ENCODE assay signal across 2 cellular contexts in the genomic region with DNA sequence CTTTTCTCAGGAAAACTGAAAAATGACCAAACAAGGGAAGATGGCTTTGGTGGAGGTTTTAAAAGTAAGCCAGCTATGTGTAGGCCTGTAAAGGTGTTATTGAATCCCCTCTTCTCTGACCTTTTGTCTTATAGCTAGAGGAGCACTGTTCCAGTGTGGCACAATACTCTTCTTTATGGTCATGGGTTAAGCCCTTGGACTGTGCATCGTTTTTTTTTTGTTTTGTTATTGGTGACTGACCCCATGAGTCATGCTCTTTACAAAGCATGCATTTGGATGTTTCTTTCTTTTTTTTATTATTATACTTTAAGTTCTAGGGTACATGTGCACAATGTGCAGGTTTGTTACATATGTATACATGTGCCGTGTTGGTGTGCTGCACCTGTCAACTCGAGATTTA.
TF ChIP-seq lines count a peak whose summit lies in the region.

No MANE protein-coding gene starts in this region.

TF ChIP-seq in HepG2, 621 proteins besides CTCF, POLR2A, EP300 and RAD21:
- TF ChIP-seq ZNF180 (CRISPR knock-in tag; IDR thresholded peaks at IDR 0.05; ENCODE audit: borderline replicate concordance, low read depth) (no peak), ZNF230 (CRISPR knock-in tag; IDR thresholded peaks at IDR 0.05) (no peak), ZNF550 (CRISPR knock-in tag; IDR thresholded peaks at IDR 0.05; ENCODE audit: borderline replicate concordance) (no peak), DNMT3B (CRISPR knock-in tag; conservative IDR thresholded peaks at IDR 0.05) (no peak), PPARG (CRISPR knock-in tag; conservative IDR thresholded peaks at IDR 0.05) (no peak)

TF ChIP-seq in GM12891, 5 proteins besides CTCF, POLR2A, EP300 and RAD21:
- TF ChIP-seq POLR2AphosphoS5 (IDR thresholded peaks at IDR 0.05; ENCODE audit: low read depth, low read length) (no peak), SPI1 (IDR thresholded peaks at IDR 0.05; ENCODE audit: low read depth, low read length) (no peak), TAF1 (IDR thresholded peaks at IDR 0.05; ENCODE audit: low read depth, low read length) (no peak), PAX5 (IDR thresholded peaks at IDR 0.05; ENCODE audit: insufficient read depth, low read length, severe bottlenecking) (no peak), POU2F2 (IDR thresholded peaks at IDR 0.05; ENCODE audit: low read depth, low read length) (no peak)
